Comparison of ENCODE assay signal across 1 cellular context in the genomic region with DNA sequence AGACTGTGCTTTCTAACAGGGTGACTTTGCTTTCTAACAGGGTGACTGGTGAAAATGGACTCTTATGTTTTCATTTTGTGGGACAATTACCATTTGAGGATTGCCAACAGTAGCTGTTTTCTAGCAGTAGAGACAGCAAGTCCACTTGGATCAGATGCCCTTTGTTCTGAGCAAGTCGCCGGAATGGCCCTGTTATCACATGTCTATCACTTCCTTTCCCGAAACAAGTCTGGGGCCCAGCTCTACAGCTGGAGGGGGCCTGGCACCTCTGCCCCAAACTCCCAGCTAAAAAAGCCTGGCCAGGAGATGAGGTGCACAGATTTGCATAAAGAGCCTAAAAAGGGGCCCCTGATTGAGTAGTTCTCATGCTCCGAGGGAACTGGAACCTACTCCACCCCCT.
A peak's percentile ranks its signal among the peaks of the same experiment; 100 is the strongest.
TF ChIP-seq lines count a peak whose summit lies in the region.

No MANE protein-coding gene starts in this region.

TF ChIP-seq in HepG2, 621 proteins besides CTCF, POLR2A, EP300 and RAD21 (continued from another document):
- TF ChIP-seq ZFAT (CRISPR knock-in tag; conservative IDR thresholded peaks at IDR 0.05): no peak
- no peak for TF ChIP-seq NFYC (CRISPR knock-in tag; IDR thresholded peaks at IDR 0.05)
- no peak for TF ChIP-seq ASH2L (IDR thresholded peaks at IDR 0.05; ENCODE audit: insufficient read length, low read depth, low read length)
- no peak for TF ChIP-seq FOXO1 (CRISPR knock-in tag; IDR thresholded peaks at IDR 0.05)
- no peak for TF ChIP-seq SMYD3 (CRISPR knock-in tag; IDR thresholded peaks at IDR 0.05)
- TF ChIP-seq, protein P1, sequence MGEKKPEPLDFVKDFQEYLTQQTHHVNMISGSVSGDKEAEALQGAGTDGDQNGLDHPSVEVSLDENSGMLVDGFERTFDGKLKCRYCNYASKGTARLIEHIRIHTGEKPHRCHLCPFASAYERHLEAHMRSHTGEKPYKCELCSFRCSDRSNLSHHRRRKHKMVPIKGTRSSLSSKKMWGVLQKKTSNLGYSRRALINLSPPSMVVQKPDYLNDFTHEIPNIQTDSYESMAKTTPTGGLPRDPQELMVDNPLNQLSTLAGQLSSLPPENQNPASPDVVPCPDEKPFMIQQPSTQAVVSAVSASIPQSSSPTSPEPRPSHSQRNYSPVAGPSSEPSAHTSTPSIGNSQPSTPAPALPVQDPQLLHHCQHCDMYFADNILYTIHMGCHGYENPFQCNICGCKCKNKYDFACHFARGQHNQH (CRISPR knock-in tag; IDR thresholded peaks at IDR 0.05): 0 out of 2 replicates have a peak, but pooled peaks have one; percentile 3
- TF ChIP-seq, protein P2, sequence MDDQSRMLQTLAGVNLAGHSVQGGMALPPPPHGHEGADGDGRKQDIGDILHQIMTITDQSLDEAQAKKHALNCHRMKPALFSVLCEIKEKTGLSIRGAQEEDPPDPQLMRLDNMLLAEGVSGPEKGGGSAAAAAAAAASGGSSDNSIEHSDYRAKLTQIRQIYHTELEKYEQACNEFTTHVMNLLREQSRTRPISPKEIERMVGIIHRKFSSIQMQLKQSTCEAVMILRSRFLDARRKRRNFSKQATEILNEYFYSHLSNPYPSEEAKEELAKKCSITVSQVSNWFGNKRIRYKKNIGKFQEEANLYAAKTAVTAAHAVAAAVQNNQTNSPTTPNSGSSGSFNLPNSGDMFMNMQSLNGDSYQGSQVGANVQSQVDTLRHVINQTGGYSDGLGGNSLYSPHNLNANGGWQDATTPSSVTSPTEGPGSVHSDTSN (CRISPR knock-in tag; IDR thresholded peaks at IDR 0.05; ENCODE audit: borderline replicate concordance): no peak
- no peak for TF ChIP-seq ELF3 (CRISPR knock-in tag; IDR thresholded peaks at IDR 0.05)
- TF ChIP-seq, protein P3, sequence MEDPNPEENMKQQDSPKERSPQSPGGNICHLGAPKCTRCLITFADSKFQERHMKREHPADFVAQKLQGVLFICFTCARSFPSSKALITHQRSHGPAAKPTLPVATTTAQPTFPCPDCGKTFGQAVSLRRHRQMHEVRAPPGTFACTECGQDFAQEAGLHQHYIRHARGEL (CRISPR knock-in tag; IDR thresholded peaks at IDR 0.05): no peak
- TF ChIP-seq, protein P4, sequence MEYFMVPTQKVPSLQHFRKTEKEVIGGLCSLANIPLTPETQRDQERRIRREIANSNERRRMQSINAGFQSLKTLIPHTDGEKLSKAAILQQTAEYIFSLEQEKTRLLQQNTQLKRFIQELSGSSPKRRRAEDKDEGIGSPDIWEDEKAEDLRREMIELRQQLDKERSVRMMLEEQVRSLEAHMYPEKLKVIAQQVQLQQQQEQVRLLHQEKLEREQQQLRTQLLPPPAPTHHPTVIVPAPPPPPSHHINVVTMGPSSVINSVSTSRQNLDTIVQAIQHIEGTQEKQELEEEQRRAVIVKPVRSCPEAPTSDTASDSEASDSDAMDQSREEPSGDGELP (IDR thresholded peaks at IDR 0.05; ENCODE audit: borderline replicate concordance, low read depth): no peak
- TF ChIP-seq ATF7 (IDR thresholded peaks at IDR 0.05): no peak
- TF ChIP-seq ATF7 (CRISPR knock-in tag; IDR thresholded peaks at IDR 0.05): no peak
